In genomic region chr9:37350486-37351190, GRCh38 we compare ENCODE assay signal across 17 cellular contexts.
DNase-seq lines count a peak whose midpoint lies in the region; ATAC-seq, FAIRE-seq and TF ChIP-seq lines count a peak whose summit lies in the region.
"Had no signal": no experiment of that assay in that cellular context is flagged by ENCODE, and none has a peak within 500 bp of the region (broad histone marks: within the 10 kb centered on the region; RNA-seq: fewer than 3 reads in every experiment).

No MANE protein-coding gene starts in this region.

- H3K9me3 ChIP-seq in GM23248 (ENCODE audit: low read depth) (no peaks in the 10 kb centered on the region), vagina (no peaks in the 10 kb centered on the region), esophagus muscularis mucosa (no peaks in the 10 kb centered on the region)
- H3K9me3 ChIP-seq: BE2C had no signal

- H3K9me3 Mint-ChIP-seq in activated T-helper 17 cell treated with anti-CD3 and anti-CD28 coated beads, Interleukin-2, amount 50 U/mL, for 72 hours: no peaks in the 10 kb centered on the region
- H3K9me3 Mint-ChIP-seq: activated CD4-positive, alpha-beta T cell treated with anti-CD3 and anti-CD28 coated beads, Interleukin-2, amount 10 ng/mL, durations not matched to agents 7 days and 5 days; activated T-helper 2 cell treated with anti-CD3 and anti-CD28 coated beads, Interferon-gamma antibody, Interleukin-2, Interleukin-4, amounts not matched to agents 10 μg/mL and 5 μg/mL and 100 μg/mL, durations not matched to agents 14 hours and 24 hours and 36 hours; effector memory CD8-positive, alpha-beta T cell; T-helper 2 cell treated with Interferon-gamma antibody and Interleukin-4, amounts not matched to agents 5 μg/mL and 100 μg/mL, for 36 hours had no signal

- peak overlapping the region; percentile 36; the same call in 1 of the 2 replicates for H3K9ac ChIP-seq in GM23248
- H3K9ac ChIP-seq: parathyroid adenoma had no signal

- intact Hi-C loops in vagina (cut with DNase I) (no loop called here), esophagus muscularis mucosa (cut with DNase I) (no loop called here)

- no peaks in the 10 kb centered on the region for H3F3A ChIP-seq in GM23248 (ENCODE audit: insufficient read depth)

- H3K79me2 ChIP-seq in GM23248 (ENCODE audit: insufficient read depth): no peaks in the 10 kb centered on the region
- H3K79me2 ChIP-seq: parathyroid adenoma had no signal

- peaks cover 14% of the 10 kb centered on the region; the same call in 1 of the 2 replicates for H3K36me3 ChIP-seq in GM23248 (ENCODE audit: low read depth)
- no peaks in the 10 kb centered on the region for H3K36me3 ChIP-seq in vagina
- peaks cover 0 to 39% (median 7%) of the 10 kb centered on the region in 4 donors for H3K36me3 ChIP-seq in esophagus muscularis mucosa
- H3K36me3 ChIP-seq: BE2C had no signal

- H3K27ac ChIP-seq in GM23248: peak overlapping the region; percentile 70
- H3K27ac ChIP-seq in foreskin keratinocyte: peak overlapping the region; percentile 75
- no peak overlapping the region for H3K27ac ChIP-seq in vagina
- no peak overlapping the region for H3K27ac ChIP-seq in esophagus muscularis mucosa (replicated peaks in 1 of 4)
- H3K27ac ChIP-seq: parathyroid adenoma had no signal

- TF ChIP-seq EP300 in esophagus muscularis mucosa (IDR thresholded peaks at IDR 0.05): no peak

- 96 to 97% methylated on average over 2 of the region's 2 CpGs for WGBS in GM23248 (ENCODE audit: low coverage in 1 of 2, low lambda C conversion rate in 2 of 2, missing lambda C conversion rate in 2 of 2), 2 experiments
- WGBS in esophagus muscularis mucosa: 86% methylated on average over 2 of the region's 2 CpGs

- H2AFZ ChIP-seq in GM23248: no peak overlapping the region
- H2AFZ ChIP-seq: parathyroid adenoma had no signal

- H3K27me3 ChIP-seq in GM23248 (replicated peaks; ENCODE audit: insufficient read depth) (no peaks in the 10 kb centered on the region), foreskin keratinocyte (no peaks in the 10 kb centered on the region), vagina (no peaks in the 10 kb centered on the region), esophagus muscularis mucosa (no peaks in the 10 kb centered on the region)
- H3K27me3 ChIP-seq: BE2C had no signal

- in situ Hi-C loops in GM23248 (cut with MboI): no loop called here

- TF ChIP-seq CTCF in foreskin keratinocyte (conservative IDR thresholded peaks at IDR 0.05) (no peak), vagina (IDR thresholded peaks at IDR 0.05) (no peak), esophagus muscularis mucosa (IDR thresholded peaks at IDR 0.05) (no peak)

- H3K27me3 Mint-ChIP-seq in activated T-helper 17 cell treated with anti-CD3 and anti-CD28 coated beads, Interleukin-2, amount 50 U/mL, for 72 hours: no peaks in the 10 kb centered on the region
- H3K27me3 Mint-ChIP-seq: activated CD4-positive, alpha-beta T cell treated with anti-CD3 and anti-CD28 coated beads, Interleukin-2, amount 10 ng/mL, durations not matched to agents 7 days and 5 days; effector memory CD8-positive, alpha-beta T cell had no signal

- H3K4me1 ChIP-seq in GM23248 (ENCODE audit: insufficient read depth) (no peaks in the 10 kb centered on the region), foreskin keratinocyte (peaks cover 4% of the 10 kb centered on the region), vagina (no peaks in the 10 kb centered on the region), esophagus muscularis mucosa (no peaks in the 10 kb centered on the region)
- H3K4me1 ChIP-seq: BE2C, parathyroid adenoma had no signal

- H3K36me3 Mint-ChIP-seq in activated T-helper 17 cell treated with anti-CD3 and anti-CD28 coated beads, Interleukin-2, amount 50 U/mL, for 72 hours (ENCODE audit: low read depth): peaks cover 69% of the 10 kb centered on the region

- TF ChIP-seq POLR2A in vagina (IDR thresholded peaks at IDR 0.05) (no peak), esophagus muscularis mucosa (IDR thresholded peaks at IDR 0.05; ENCODE audit: low read depth) (no peak)

- FAIRE-seq in GM19239 (lab: Jason Lieb, UNC): no peak

- H3K4me3 ChIP-seq in GM23248 (no peak overlapping the region), vagina (no peak overlapping the region), esophagus muscularis mucosa (no peak overlapping the region)

- peaks cover 3% of the 10 kb centered on the region for H3K4me1 Mint-ChIP-seq in activated T-helper 17 cell treated with anti-CD3 and anti-CD28 coated beads, Interleukin-2, amount 50 U/mL, for 72 hours
- H3K4me1 Mint-ChIP-seq: activated CD4-positive, alpha-beta T cell treated with anti-CD3 and anti-CD28 coated beads, Interleukin-2, amount 10 ng/mL, durations not matched to agents 7 days and 5 days had no signal

- H4K20me1 ChIP-seq in GM23248 (ENCODE audit: insufficient read depth): no peaks in the 10 kb centered on the region

- no peak overlapping the region for H3K4me2 ChIP-seq in GM23248 (ENCODE audit: unreplicated experiment)

- H3K27ac Mint-ChIP-seq in activated T-helper 17 cell treated with anti-CD3 and anti-CD28 coated beads, Interleukin-2, amount 50 U/mL, for 72 hours: peak overlapping the region; percentile 12
- H3K27ac Mint-ChIP-seq: activated CD4-positive, alpha-beta T cell treated with anti-CD3 and anti-CD28 coated beads, Interleukin-2, amount 10 ng/mL, durations not matched to agents 7 days and 5 days; activated T-helper 2 cell treated with anti-CD3 and anti-CD28 coated beads, Interferon-gamma antibody, Interleukin-2, Interleukin-4, amounts not matched to agents 10 μg/mL and 5 μg/mL and 100 μg/mL, durations not matched to agents 14 hours and 24 hours and 36 hours; effector memory CD8-positive, alpha-beta T cell; T-helper 2 cell treated with Interferon-gamma antibody and Interleukin-4, amounts not matched to agents 5 μg/mL and 100 μg/mL, for 36 hours had no signal

- DNase-seq in AG08396 (ENCODE audit: low spot score) (peak; percentile 48), GM23248 (peak; percentile 74), foreskin keratinocyte (peak; percentile 91 to 95), vagina (ENCODE audit: extremely low spot score in 2 of 2) (no peak), esophagus muscularis mucosa (ENCODE audit: extremely low spot score) (no peak), GM19239 (ENCODE audit: insufficient read length, low spot score) (no peak)
- DNase-seq: activated CD4-positive, alpha-beta T cell treated with anti-CD3 and anti-CD28 coated beads, Interleukin-2, amount 10 ng/mL, durations not matched to agents 7 days and 5 days; BE2C; DMS153; effector memory CD8-positive, alpha-beta T cell; NCI-H1930; NCI-H526 treated with DMSO at 0.1 percent for 48 hours had no signal

- peak; percentile 95 for ATAC-seq in activated T-helper 17 cell treated with anti-CD3 and anti-CD28 coated beads, Interleukin-2, amount 50 U/mL, for 72 hours (replicated peaks)
- ATAC-seq in foreskin keratinocyte (peak; percentile 100), GM18907 (IDR thresholded peaks at IDR 0.05; ENCODE audit: unreplicated experiment) (no peak)
- ATAC-seq: effector memory CD8-positive, alpha-beta T cell had no signal

- no peak overlapping the region for H3K4me3 Mint-ChIP-seq in activated T-helper 17 cell treated with anti-CD3 and anti-CD28 coated beads, Interleukin-2, amount 50 U/mL, for 72 hours
- H3K4me3 Mint-ChIP-seq: activated CD4-positive, alpha-beta T cell treated with anti-CD3 and anti-CD28 coated beads, Interleukin-2, amount 10 ng/mL, durations not matched to agents 7 days and 5 days; effector memory CD8-positive, alpha-beta T cell; T-helper 2 cell treated with Interferon-gamma antibody and Interleukin-4, amounts not matched to agents 5 μg/mL and 100 μg/mL, for 36 hours had no signal

- H3K9me2 ChIP-seq in GM23248 (ENCODE audit: insufficient read depth): no peaks in the 10 kb centered on the region

Comparison
In these comparisons a context has a peak if more than half of its experiments do, and no peak if none do; other contexts are left out.
1. DNase-seq: peak in AG08396 (single experiment), GM23248 (single experiment) and foreskin keratinocyte (2 of 2); none in vagina (0 of 2), esophagus muscularis mucosa (single experiment) and GM19239 (single experiment).
2. H3K27ac ChIP-seq: peak in GM23248 (single experiment) and foreskin keratinocyte (single experiment); none in vagina (single experiment) and esophagus muscularis mucosa (0 of 4).